2 cellular contexts compared by ENCODE assay signal in genomic region chr15:38905634-38906033, GRCh38.
TF ChIP-seq lines count a peak whose summit lies in the region.

No MANE protein-coding gene starts in this region.

TF ChIP-seq in HepG2, 621 proteins besides CTCF, POLR2A, EP300 and RAD21 (continued from another document):
- TF ChIP-seq MAF1 (CRISPR knock-in tag; IDR thresholded peaks at IDR 0.05; ENCODE audit: borderline replicate concordance) (no peak), ZHX2 (IDR thresholded peaks at IDR 0.05; ENCODE audit: low read depth) (no peak), ZHX2 (CRISPR knock-in tag; IDR thresholded peaks at IDR 0.05; ENCODE audit: borderline replicate concordance) (no peak), EZH2 (conservative IDR thresholded peaks at IDR 0.05; ENCODE audit: low read depth, low read length) (no peak), CCDC6 (CRISPR knock-in tag; IDR thresholded peaks at IDR 0.05) (no peak), MIXL1 (CRISPR knock-in tag; IDR thresholded peaks at IDR 0.05) (no peak), NCOA5 (CRISPR knock-in tag; IDR thresholded peaks at IDR 0.05) (no peak), ZNF704 (CRISPR knock-in tag; IDR thresholded peaks at IDR 0.05; ENCODE audit: borderline replicate concordance) (no peak), RORA (CRISPR knock-in tag; IDR thresholded peaks at IDR 0.05) (no peak), RBM22 (optimal IDR thresholded peaks at IDR 0.05; ENCODE audit: low read length) (no peak), MAFF (IDR thresholded peaks at IDR 0.05; ENCODE audit: low read depth, low read length) (peak; percentile 90)

TF ChIP-seq in WTC11, 78 proteins besides CTCF, POLR2A, EP300 and RAD21 (continued from another document):
- TF ChIP-seq ERG (CRISPR knock-in tag; IDR thresholded peaks at IDR 0.05) (no peak), SMAD4 (CRISPR knock-in tag; IDR thresholded peaks at IDR 0.05) (no peak), ETV6 (CRISPR knock-in tag; IDR thresholded peaks at IDR 0.05) (no peak), CREM (CRISPR knock-in tag; IDR thresholded peaks at IDR 0.05) (no peak), SOX15 (CRISPR knock-in tag; IDR thresholded peaks at IDR 0.05) (no peak)
